ENCODE assay signal across 12 cellular contexts in genomic region chr2:240392084-240392947, GRCh38. TPM values are rescaled to one million over a fixed set of nuclear protein-coding genes. Genes with fewer than 3 reads are reported as not detected.
DNase-seq lines count a peak whose midpoint lies in the region; ATAC-seq lines count a peak whose summit lies in the region.
"Had no signal": no experiment of that assay in that cellular context is flagged by ENCODE, and none has a peak within 500 bp of the region (broad histone marks: within the 10 kb centered on the region; RNA-seq: fewer than 3 reads in every experiment).

No MANE protein-coding gene starts in this region.

- DNase-seq in activated T-cell treated with anti-CD3 and anti-CD28 coated beads, Interleukin-2, amount 50 U/mL, for 4 hours = peak; percentile 3
- no peak for DNase-seq in activated T-cell treated with anti-CD3 and anti-CD28 coated beads, Interleukin-2, amount 50 U/mL, for 72 hours
- DNase-seq in left colon = peak; percentile 2 to 14
- DNase-seq in HPDE6-E6E7 (ENCODE audit: extremely low spot score) = no peak
- DNase-seq in NCI-H82 treated with DMSO at 0.1 percent for 48 hours (lab: John Stamatoyannopoulos, UW; ENCODE audit: unreplicated experiment) = no peak
- DNase-seq in iPS-NIHi11 (ENCODE audit: low spot score) = no peak
- DNase-seq: activated CD4-positive, CD25-positive, alpha-beta regulatory T cell; KG1; NCI-H345; occipital lobe had no signal

- no peak overlapping the region for H3K4me3 Mint-ChIP-seq in activated T-cell treated with anti-CD3 and anti-CD28 coated beads, Interleukin-2, amount 50 U/mL, for 4 hours
- H3K4me3 Mint-ChIP-seq in activated T-cell treated with anti-CD3 and anti-CD28 coated beads, Interleukin-2, amount 50 U/mL, for 72 hours = no peak overlapping the region
- no peak overlapping the region for H3K4me3 Mint-ChIP-seq in T-helper 1 cell treated with Interleukin-12 subunit alpha and Interleukin-12 subunit beta and Interleukin-4 antibody, amounts not matched to agents 30 μg/mL and 1 μg/mL, for 36 hours

- ATAC-seq in activated T-cell treated with anti-CD3 and anti-CD28 coated beads, Interleukin-2, amount 50 U/mL, for 4 hours = no peak
- ATAC-seq in activated T-cell treated with anti-CD3 and anti-CD28 coated beads, Interleukin-2, amount 50 U/mL, for 72 hours (replicated peaks in 1 of 2) = no peak
- ATAC-seq in left colon = no peak

- H3K9ac ChIP-seq in skeletal muscle tissue (ENCODE audit: low read depth in 1 of 3, low read length in 3 of 3) = peak overlapping the region in 2 of 3 donors; percentile 30 to 40

- H3K9me3 ChIP-seq in skeletal muscle tissue (ENCODE audit: control insufficient read depth in 3 of 3, low read length in 3 of 3) = no peaks in the 10 kb centered on the region

- H3K4me1 ChIP-seq in skeletal muscle tissue (ENCODE audit: control insufficient read depth in 3 of 3, insufficient read depth in 3 of 3, low read length in 3 of 3) = peaks cover 15 to 34% (median 23%) of the 10 kb centered on the region in 3 donors

- no peaks in the 10 kb centered on the region for H3K9me3 Mint-ChIP-seq in activated T-cell treated with anti-CD3 and anti-CD28 coated beads, Interleukin-2, amount 50 U/mL, for 4 hours
- no peaks in the 10 kb centered on the region for H3K9me3 Mint-ChIP-seq in activated T-cell treated with anti-CD3 and anti-CD28 coated beads, Interleukin-2, amount 50 U/mL, for 72 hours
- H3K9me3 Mint-ChIP-seq in T-helper 1 cell treated with Interleukin-12 subunit alpha and Interleukin-12 subunit beta and Interleukin-4 antibody, amounts not matched to agents 30 μg/mL and 1 μg/mL, for 36 hours = no peaks in the 10 kb centered on the region

- peaks cover 12% of the 10 kb centered on the region for H3K4me1 Mint-ChIP-seq in activated T-cell treated with anti-CD3 and anti-CD28 coated beads, Interleukin-2, amount 50 U/mL, for 4 hours (ENCODE audit: low read depth)
- H3K4me1 Mint-ChIP-seq in activated T-cell treated with anti-CD3 and anti-CD28 coated beads, Interleukin-2, amount 50 U/mL, for 72 hours (ENCODE audit: low read depth) = no peaks in the 10 kb centered on the region
- H3K4me1 Mint-ChIP-seq in T-helper 1 cell treated with Interleukin-12 subunit alpha and Interleukin-12 subunit beta and Interleukin-4 antibody, amounts not matched to agents 30 μg/mL and 1 μg/mL, for 36 hours (ENCODE audit: low read depth) = peaks cover 7% of the 10 kb centered on the region

- H3K27ac ChIP-seq in skeletal muscle tissue (ENCODE audit: low read depth, low read length) = peak overlapping the region; percentile 58

- no peaks in the 10 kb centered on the region for H3K27me3 ChIP-seq in skeletal muscle tissue (ENCODE audit: control insufficient read depth in 3 of 3, insufficient read depth in 3 of 3, low read length in 3 of 3)

- no peaks in the 10 kb centered on the region for H3K36me3 Mint-ChIP-seq in activated T-cell treated with anti-CD3 and anti-CD28 coated beads, Interleukin-2, amount 50 U/mL, for 4 hours (ENCODE audit: insufficient read depth)
- no peaks in the 10 kb centered on the region for H3K36me3 Mint-ChIP-seq in activated T-cell treated with anti-CD3 and anti-CD28 coated beads, Interleukin-2, amount 50 U/mL, for 72 hours (ENCODE audit: insufficient read depth in 2 of 2)
- H3K36me3 Mint-ChIP-seq in T-helper 1 cell treated with Interleukin-12 subunit alpha and Interleukin-12 subunit beta and Interleukin-4 antibody, amounts not matched to agents 30 μg/mL and 1 μg/mL, for 36 hours (ENCODE audit: low read depth) = no peaks in the 10 kb centered on the region

- no peaks in the 10 kb centered on the region for H3K36me3 ChIP-seq in skeletal muscle tissue (ENCODE audit: control insufficient read depth in 3 of 3, insufficient read depth in 3 of 3, low read length in 3 of 3)

- intact Hi-C loops in left colon (cut with DNase I, micrococcal nuclease) = no loop called here

- H3K27me3 Mint-ChIP-seq in activated T-cell treated with anti-CD3 and anti-CD28 coated beads, Interleukin-2, amount 50 U/mL, for 4 hours (ENCODE audit: low read depth) = no peaks in the 10 kb centered on the region
- no peaks in the 10 kb centered on the region for H3K27me3 Mint-ChIP-seq in activated T-cell treated with anti-CD3 and anti-CD28 coated beads, Interleukin-2, amount 50 U/mL, for 72 hours (ENCODE audit: low read depth)
- H3K27me3 Mint-ChIP-seq in T-helper 1 cell treated with Interleukin-12 subunit alpha and Interleukin-12 subunit beta and Interleukin-4 antibody, amounts not matched to agents 30 μg/mL and 1 μg/mL, for 36 hours (ENCODE audit: low read depth) = no peaks in the 10 kb centered on the region

- H3K27ac Mint-ChIP-seq in activated T-cell treated with anti-CD3 and anti-CD28 coated beads, Interleukin-2, amount 50 U/mL, for 72 hours = no peak overlapping the region
- H3K27ac Mint-ChIP-seq in T-helper 1 cell treated with Interleukin-12 subunit alpha and Interleukin-12 subunit beta and Interleukin-4 antibody, amounts not matched to agents 30 μg/mL and 1 μg/mL, for 36 hours = peak overlapping the region; percentile 76

- no peak overlapping the region for H3K4me3 ChIP-seq in skeletal muscle tissue (ENCODE audit: low read length in 3 of 3)

RNA-seq across cellular contexts. Expression of gene GPC1, which starts 43.1 kb away (rescaled TPM):
- 1 to 10 TPM; 3.7 to 6.3 (median 5.9) TPM for total RNA-seq in activated T-cell treated with anti-CD3 and anti-CD28 coated beads, Interleukin-2, amount 50 U/mL, for 4 hours
- 1 to 10 TPM; 3.2 to 3.6 TPM for total RNA-seq in activated T-cell treated with anti-CD3 and anti-CD28 coated beads, Interleukin-2, amount 50 U/mL, for 72 hours
- 10 to 100 TPM; 10.4 to 20.0 TPM for total RNA-seq in left colon
- total RNA-seq in skeletal muscle tissue = 36.0 TPM

Comparison
In these comparisons a context has a peak if more than half of its experiments do, and no peak if none do; other contexts are left out.
1. DNase-seq: peak in activated T-cell treated with anti-CD3 and anti-CD28 coated beads, Interleukin-2, amount 50 U/mL, for 4 hours (single experiment) and left colon (2 of 2); none in activated T-cell treated with anti-CD3 and anti-CD28 coated beads, Interleukin-2, amount 50 U/mL, for 72 hours (0 of 2), HPDE6-E6E7 (single experiment), NCI-H82 treated with DMSO at 0.1 percent for 48 hours (single experiment) and iPS-NIHi11 (single experiment).